26 cellular contexts compared by ENCODE assay signal in genomic region chr16:22014271-22014873, GRCh38. TPM values are rescaled to one million over a fixed set of nuclear protein-coding genes. Genes with fewer than 3 reads are reported as not detected.
DNase-seq lines count a peak whose midpoint lies in the region; ATAC-seq, FAIRE-seq and TF ChIP-seq lines count a peak whose summit lies in the region.
"Had no signal": no experiment of that assay in that cellular context is flagged by ENCODE, and none has a peak within 500 bp of the region (broad histone marks: within the 10 kb centered on the region; RNA-seq: fewer than 3 reads in every experiment).

No MANE protein-coding gene starts in this region.

- H3K36me3 ChIP-seq in OCI-LY7 (ENCODE audit: insufficient read depth, low read length) (no peaks in the 10 kb centered on the region), esophagus squamous epithelium (no peaks in the 10 kb centered on the region)
- H3K36me3 ChIP-seq: heart right ventricle, left ventricle myocardium inferior, neural progenitor cell, prostate gland, thyroid gland had no signal

- BruUV-seq in OCI-LY7 (replicated peaks; lab: Mats Ljungman, UMichigan): no TSS peak

- H3K27ac ChIP-seq in OCI-LY7 (ENCODE audit: low read depth, low read length, poor library complexity, severe bottlenecking): no peak overlapping the region
- no peak overlapping the region for H3K27ac ChIP-seq in esophagus squamous epithelium
- H3K27ac ChIP-seq: heart right ventricle, left ventricle myocardium inferior, neural progenitor cell, prostate gland, thyroid gland had no signal

- intact Hi-C loops in OCI-LY7 (cut with micrococcal nuclease; ENCODE audit: unreplicated experiment) (no loop called here), esophagus squamous epithelium (cut with DNase I) (no loop called here)

- H3K9me3 ChIP-seq in OCI-LY7 (ENCODE audit: low read length) (no peaks in the 10 kb centered on the region), esophagus squamous epithelium (no peaks in the 10 kb centered on the region)
- H3K9me3 ChIP-seq: heart right ventricle, left ventricle myocardium inferior, mucosa of descending colon, prostate gland, thyroid gland had no signal

- 0 out of 2 replicates have a peak, but pooled peaks cover 13% of the 10 kb centered on the region for H3K79me2 ChIP-seq in OCI-LY7 (ENCODE audit: insufficient read depth, low read depth, low read length)

- POLR2A ChIA-PET in OCI-LY7 (lab: Charles Lee): no interaction called here

- TF ChIP-seq CTCF in OCI-LY7 (conservative IDR thresholded peaks at IDR 0.05; ENCODE audit: low read length): no peak
- no peak for TF ChIP-seq CTCF in esophagus squamous epithelium (IDR thresholded peaks at IDR 0.05)

- no peaks in the 10 kb centered on the region for H3K9me3 Mint-ChIP-seq in memory B cell
- H3K9me3 Mint-ChIP-seq: CD4-positive, alpha-beta memory T cell; neural progenitor cell had no signal

- no peaks in the 10 kb centered on the region for H3K27me3 Mint-ChIP-seq in memory B cell
- H3K27me3 Mint-ChIP-seq: activated CD4-positive, alpha-beta T cell treated with anti-CD3 and anti-CD28 coated beads for 36 hours; CD4-positive, alpha-beta memory T cell had no signal

- ATAC-seq in GM21723 (IDR thresholded peaks at IDR 0.05; ENCODE audit: unreplicated experiment) (peak; percentile 71), memory B cell (ENCODE audit: low read depth) (peak; percentile 98), GM21786 (IDR thresholded peaks at IDR 0.05; ENCODE audit: unreplicated experiment) (no peak)
- ATAC-seq: activated CD4-positive, alpha-beta T cell treated with anti-CD3 and anti-CD28 coated beads for 36 hours; heart right ventricle; mucosa of descending colon had no signal

- FAIRE-seq in GM12892 (lab: Jason Lieb, UNC): peak; percentile 90

- H3K36me3 Mint-ChIP-seq in memory B cell: no peaks in the 10 kb centered on the region
- H3K36me3 Mint-ChIP-seq: CD4-positive, alpha-beta memory T cell; neural progenitor cell had no signal

- no peak overlapping the region for H3K27ac Mint-ChIP-seq in memory B cell
- H3K27ac Mint-ChIP-seq: activated CD4-positive, alpha-beta T cell treated with anti-CD3 and anti-CD28 coated beads for 36 hours; CD4-positive, alpha-beta memory T cell; neural progenitor cell had no signal

- H3K4me1 ChIP-seq in OCI-LY7 (ENCODE audit: insufficient read depth, low read length, poor library complexity, severe bottlenecking): peaks cover 17% of the 10 kb centered on the region
- peaks cover 2 to 37% (median 4%) of the 10 kb centered on the region in 3 donors for H3K4me1 ChIP-seq in esophagus squamous epithelium
- H3K4me1 ChIP-seq: prostate gland had no signal

- peaks cover 37% of the 10 kb centered on the region for H3K4me1 Mint-ChIP-seq in memory B cell

- 95 to 96% methylated on average over 2 of the region's 2 CpGs for WGBS in esophagus squamous epithelium, 2 donors

- no peak for TF ChIP-seq POLR2A in GM12892 (IDR thresholded peaks at IDR 0.05; ENCODE audit: low read depth, low read length)
- TF ChIP-seq POLR2A in esophagus squamous epithelium (IDR thresholded peaks at IDR 0.05): no peak

- H3K4me3 Mint-ChIP-seq in memory B cell: no peak overlapping the region
- H3K4me3 Mint-ChIP-seq: activated CD4-positive, alpha-beta T cell treated with anti-CD3 and anti-CD28 coated beads for 36 hours; neural progenitor cell had no signal

- H3K4me2 ChIP-seq in OCI-LY7 (ENCODE audit: low read length): peak overlapping the region; percentile 31
- H3K4me2 ChIP-seq: neural progenitor cell had no signal

- H3K9me2 ChIP-seq in OCI-LY7 (ENCODE audit: insufficient read depth, low read length): no peaks in the 10 kb centered on the region

- no peaks in the 10 kb centered on the region for H3K27me3 ChIP-seq in esophagus squamous epithelium
- H3K27me3 ChIP-seq: heart right ventricle, neural progenitor cell, thyroid gland had no signal

- H2AFZ ChIP-seq in OCI-LY7 (ENCODE audit: low read length): no peak overlapping the region
- H2AFZ ChIP-seq: neural progenitor cell had no signal

- no peaks in the 10 kb centered on the region for H4K20me1 ChIP-seq in OCI-LY7 (ENCODE audit: insufficient read depth, low read length)

- CTCF ChIA-PET in OCI-LY7 (lab: Charles Lee; ENCODE audit: unreplicated experiment): no interaction called here

- no peak for DNase-seq in GM12892 (ENCODE audit: insufficient read length)
- DNase-seq in OCI-LY7 (ENCODE audit: low spot score): peak; percentile 52
- DNase-seq in memory B cell (ENCODE audit: low spot score in 2 of 2): no peak
- DNase-seq in esophagus squamous epithelium (lab: John Stamatoyannopoulos, UW): no peak
- no peak for DNase-seq in Ammon's horn (ENCODE audit: low spot score)
- DNase-seq in NAMALWA (ENCODE audit: low spot score): no peak
- DNase-seq: activated CD4-positive, alpha-beta T cell treated with anti-CD3 and anti-CD28 coated beads for 36 hours; CD4-positive, alpha-beta memory T cell; cortex of kidney; DMS153; GF-D8; heart right ventricle; KG1; left ventricle myocardium inferior; mucosa of descending colon; NCI-H1092 treated with DMSO at 0.1 percent for 48 hours; NCI-H524 treated with DMSO at 0.1 percent for 48 hours; Right ventricle myocardium superior; stimulated activated CD4-positive, alpha-beta T cell treated with anti-CD3 and anti-CD28 coated beads, Interleukin-2, amount 100 ng/mL, for 24 hours; stimulated activated naive CD4-positive, alpha-beta T cell treated with Interleukin-2 at 50 U/mL for 16 hours; thyroid gland had no signal

- H3K4me3 ChIP-seq in OCI-LY7 (ENCODE audit: low read depth, low read length, poor library complexity, severe bottlenecking) (no peak overlapping the region), esophagus squamous epithelium (no peak overlapping the region)
- H3K4me3 ChIP-seq: heart right ventricle, left ventricle myocardium inferior, mucosa of descending colon, neural progenitor cell, prostate gland, thyroid gland had no signal

RNA-seq across cellular contexts. Expression of gene MOSMO, which starts 6.5 kb away (rescaled TPM):
- polyA plus RNA-seq in GM12892 (2012; ENCODE audit: missing spikeins): 5.9 TPM
- 6.8 and 9.6 TPM in 2 replicates for total RNA-seq in OCI-LY7 (2014; rRNA removed; shearing (Covaris generic))
- total RNA-seq in OCI-LY7 (2022) (9.8 TPM in 2 replicates), esophagus squamous epithelium (10 to 100 TPM in 2 of 4 donors, 1 to 10 TPM in 2; 4.5 to 18.9 (median 12.5) TPM)

RNA-seq across cellular contexts. Expression of gene PDZD9, which starts 13.5 kb away (rescaled TPM):
- polyA plus RNA-seq in GM12892 (2012; ENCODE audit: missing spikeins): 0.68 TPM
- not detected in 2 replicates for total RNA-seq in OCI-LY7 (2014; rRNA removed; shearing (Covaris generic))
- not detected in 2 replicates for total RNA-seq in OCI-LY7 (2022)
- not detected for total RNA-seq in esophagus squamous epithelium
- total RNA-seq: activated CD4-positive, alpha-beta T cell treated with anti-CD3 and anti-CD28 coated beads for 36 hours; CD4-positive, alpha-beta memory T cell; heart right ventricle; HT-29; left ventricle myocardium inferior; mucosa of descending colon; Right ventricle myocardium superior; thyroid gland had no signal
- polyA plus RNA-seq: heart right ventricle had no signal
